ENCODE assay signal across 21 cellular contexts in genomic region chr15:84903751-84904150, GRCh38. TPM values are rescaled to one million over a fixed set of nuclear protein-coding genes. Genes with fewer than 3 reads are reported as not detected.
"Had no signal": no experiment of that assay in that cellular context is flagged by ENCODE, and none has a peak within 500 bp of the region (broad histone marks: within the 10 kb centered on the region; RNA-seq: fewer than 3 reads in every experiment).

No MANE protein-coding gene starts in this region.

- ATAC-seq: activated CD8-positive, alpha-beta T cell treated with anti-CD3 and anti-CD28 coated beads for 36 hours had no signal

- DNase-seq: activated CD4-positive, alpha-beta T cell treated with anti-CD3 and anti-CD28 coated beads, Interleukin-2, amount 10 ng/mL, durations not matched to agents 7 days and 5 days; activated CD4-positive, CD25-positive, alpha-beta regulatory T cell treated with anti-CD3 and anti-CD28 coated beads, Interleukin-2, amount 50 U/mL, for 72 hours; activated CD8-positive, alpha-beta T cell treated with anti-CD3 and anti-CD28 coated beads for 36 hours; activated gamma-delta T cell treated with Interleukin-2 at 50 U/mL for 16 hours; cerebellar nuclear complex; erythroblast; foreskin fibroblast; kidney glomerular epithelial cell; midbrain; nucleus accumbens; stimulated activated CD4-positive, alpha-beta T cell treated with anti-CD3 and anti-CD28 coated beads, Interleukin-2, amount 100 ng/mL, for 48 hours; stimulated activated CD8-positive, alpha-beta memory T cell treated with anti-CD3 and anti-CD28 coated beads, Interleukin-4, amount 100 ng/mL, for 48 hours; stimulated activated naive CD4-positive, alpha-beta T cell; T-helper 1 cell; WERI-Rb-1 had no signal

- H3K4me3 ChIP-seq: breast epithelium had no signal

- H3K9ac ChIP-seq: parathyroid adenoma had no signal

- H3K36me3 ChIP-seq: breast epithelium, WERI-Rb-1 had no signal

- H3K4me1 ChIP-seq: breast epithelium, parathyroid adenoma had no signal

- H3K27me3 ChIP-seq: breast epithelium had no signal

- H3K9me3 ChIP-seq: breast epithelium had no signal

- H3K27ac ChIP-seq: parathyroid adenoma, WERI-Rb-1 had no signal

RNA-seq across cellular contexts. Expression of gene SLC28A1, which starts 19.3 kb away (rescaled TPM):
- total RNA-seq: activated CD4-positive, alpha-beta T cell treated with anti-CD3 and anti-CD28 coated beads, Interleukin-2, amount 10 ng/mL, durations not matched to agents 7 days and 5 days; activated CD8-positive, alpha-beta T cell treated with anti-CD3 and anti-CD28 coated beads for 36 hours; fibroblast of lung; natural killer cell treated with Interleukin-12 subunit alpha and Interleukin-12 subunit beta and Interleukin-15 and Interleukin-18, amount 100 ng/mL, for 72 hours; pulmonary artery endothelial cell; ureter had no signal
- polyA plus RNA-seq: fibroblast of lung had no signal
